ENCODE assay signal across 9 cellular contexts in genomic region chr2:88038263-88039105, GRCh38. TPM values are rescaled to one million over a fixed set of nuclear protein-coding genes. Genes with fewer than 3 reads are reported as not detected.
A peak's percentile ranks its signal among the peaks of the same experiment; 100 is the strongest.
DNase-seq lines count a peak whose midpoint lies in the region; ATAC-seq lines count a peak whose summit lies in the region.
"Had no signal": no experiment of that assay in that cellular context is flagged by ENCODE, and none has a peak within 500 bp of the region (broad histone marks: within the 10 kb centered on the region; RNA-seq: fewer than 3 reads in every experiment).

No MANE protein-coding gene starts in this region.

- DNase-seq in Caki2 (ENCODE audit: low read depth) (peak; percentile 91), LHCN-M2 (ENCODE audit: low read depth) (peak; percentile 97), brain pericyte (ENCODE audit: low read depth, low spot score) (peak; percentile 68), myocyte (ENCODE audit: low read depth) (peak; percentile 39), NCI-H2081 (lab: John Stamatoyannopoulos, UW) (no peak), NCI-H2081 treated with DMSO at 0.1 percent for 48 hours (lab: John Stamatoyannopoulos, UW) (no peak)

- in situ Hi-C loops in Caki2 (cut with HindIII; ENCODE audit: low pct_unique_long_range_greater_than_20kb, low sequenced_read_pairs), result no loop called here

- ATAC-seq in HG03432 (IDR thresholded peaks at IDR 0.05; ENCODE audit: unreplicated experiment), result no peak
- ATAC-seq in HG02973 (IDR thresholded peaks at IDR 0.05; ENCODE audit: unreplicated experiment), result no peak

RNA-seq across cellular contexts. Expression of gene KRCC1, which starts 17.1 kb away (rescaled TPM):
- total RNA-seq in Caki2 (2014; rRNA removed; shearing (Covaris generic); ENCODE audit: low replicate concordance), result 34.5 and 42.9 TPM in 2 replicates
- 33.9 and 35.7 TPM in 2 replicates for total RNA-seq in LHCN-M2 (2014; rRNA removed)
- polyA plus RNA-seq in LHCN-M2 (2012), result 19.3 TPM
- total RNA-seq in myocyte, result 46.3 and 55.8 TPM in 2 replicates
- 23.7 TPM for polyA plus RNA-seq in myocyte (2012)

RNA-seq across cellular contexts. Expression of gene RNU2-63P, which starts 22.1 kb away (rescaled TPM):
- not detected in 2 replicates for total RNA-seq in Caki2 (2014; rRNA removed; shearing (Covaris generic); ENCODE audit: low replicate concordance)
- total RNA-seq in LHCN-M2 (2014; rRNA removed) (not detected in 2 replicates), myocyte (not detected in 2 replicates)
- polyA plus RNA-seq in LHCN-M2 (2012), result not detected
- not detected for polyA plus RNA-seq in myocyte (2012)
- total RNA-seq: mucosa of gallbladder had no signal

RNA-seq across cellular contexts. Expression of gene SMYD1, which starts 29.1 kb away (rescaled TPM):
- not detected in 2 replicates for total RNA-seq in Caki2 (2014; rRNA removed; shearing (Covaris generic); ENCODE audit: low replicate concordance)
- total RNA-seq in LHCN-M2 (2014; rRNA removed) (0.45 and 1.6 TPM in 2 replicates), myocyte (227 and 243 TPM in 2 replicates)
- 2.9 TPM for polyA plus RNA-seq in LHCN-M2 (2012)
- 72.9 TPM for polyA plus RNA-seq in myocyte (2012)

Comparison
In these comparisons a context has a peak if more than half of its experiments do, and no peak if none do; other contexts are left out.
1. DNase-seq: peak in Caki2 (single experiment), LHCN-M2 (single experiment), brain pericyte (single experiment) and myocyte (single experiment); none in NCI-H2081 (0 of 2) and NCI-H2081 treated with DMSO at 0.1 percent for 48 hours (single experiment).
2. RNA of gene SMYD1, which starts 29.1 kb away (total RNA-seq): 227 to 243 TPM in myocyte; 0.45 to 1.6 TPM in LHCN-M2 and not detected in Caki2; every median in the first group is over 10 times any median in the second.